Comparison of ENCODE assay signal across 22 cellular contexts in the genomic region with DNA sequence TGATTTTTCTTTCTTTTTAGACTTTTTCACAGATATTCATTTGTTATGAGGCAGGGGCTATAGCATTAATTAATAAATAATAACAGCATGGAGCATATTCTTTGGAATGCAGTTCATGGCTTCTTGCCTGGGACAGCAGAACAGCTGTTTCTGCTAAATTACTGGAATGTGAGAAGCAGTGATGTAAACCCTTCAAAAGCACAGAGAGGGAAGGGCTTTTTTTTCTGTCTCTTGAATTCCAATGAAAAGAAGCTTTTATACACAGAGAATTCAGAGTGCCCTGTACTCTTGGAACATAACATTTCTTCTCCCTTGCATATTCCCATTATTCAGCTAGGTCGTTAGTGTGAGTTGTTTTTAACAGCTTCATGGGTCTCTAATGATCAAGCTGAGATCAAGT.
A peak's percentile ranks its signal among the peaks of the same experiment; 100 is the strongest.
DNase-seq lines count a peak whose midpoint lies in the region; ATAC-seq lines count a peak whose summit lies in the region.
"Had no signal": no experiment of that assay in that cellular context is flagged by ENCODE, and none has a peak within 500 bp of the region (broad histone marks: within the 10 kb centered on the region; RNA-seq: fewer than 3 reads in every experiment).

No MANE protein-coding gene starts in this region.

- peak overlapping the region; percentile 2 for H3K27ac ChIP-seq in cingulate gyrus (ENCODE audit: low read depth, low read length)
- H3K27ac ChIP-seq: BLaER1, heart left ventricle, thoracic aorta had no signal

- no peak for ATAC-seq in GM19023 (IDR thresholded peaks at IDR 0.05; ENCODE audit: unreplicated experiment)
- ATAC-seq: activated CD8-positive, alpha-beta memory T cell treated with anti-CD3 and anti-CD28 coated beads, Interleukin-2, amount 10 ng/mL, durations not matched to agents 7 days and 5 days; naive thymus-derived CD4-positive, alpha-beta T cell had no signal

- peak; percentile 33 for DNase-seq in NCI-H1694 treated with DMSO at 0.1 percent for 48 hours (lab: John Stamatoyannopoulos, UW)
- DNase-seq in inferior parietal cortex (ENCODE audit: extremely low spot score), result peak; percentile 66
- peak; percentile 75 for DNase-seq in superior temporal gyrus (ENCODE audit: extremely low spot score)
- no peak for DNase-seq in NCI-H2029 (lab: John Stamatoyannopoulos, UW)
- DNase-seq in T-helper 1 cell, result no peak
- DNase-seq: activated CD4-positive, alpha-beta T cell treated with anti-CD3 and anti-CD28 coated beads for 4 hours; activated CD8-positive, alpha-beta memory T cell treated with anti-CD3 and anti-CD28 coated beads, Interleukin-2, amount 10 ng/mL, durations not matched to agents 7 days and 5 days; aorta; cortex of kidney; heart left ventricle; Karpas-422; naive thymus-derived CD4-positive, alpha-beta T cell; NCI-H1092; NCI-H774; SIG-M5; small intestine; stimulated activated CD8-positive, alpha-beta memory T cell treated with anti-CD3 and anti-CD28 coated beads, Interleukin-4, amount 100 ng/mL, for 48 hours; T-helper 9 cell had no signal

Comparison
In these comparisons a context has a peak if more than half of its experiments do, and no peak if none do; other contexts are left out.
1. DNase-seq: peak in NCI-H1694 treated with DMSO at 0.1 percent for 48 hours (single experiment), inferior parietal cortex (single experiment) and superior temporal gyrus (single experiment); none in NCI-H2029 (single experiment) and T-helper 1 cell (0 of 5).